20 cellular contexts compared by ENCODE assay signal in the genomic region with DNA sequence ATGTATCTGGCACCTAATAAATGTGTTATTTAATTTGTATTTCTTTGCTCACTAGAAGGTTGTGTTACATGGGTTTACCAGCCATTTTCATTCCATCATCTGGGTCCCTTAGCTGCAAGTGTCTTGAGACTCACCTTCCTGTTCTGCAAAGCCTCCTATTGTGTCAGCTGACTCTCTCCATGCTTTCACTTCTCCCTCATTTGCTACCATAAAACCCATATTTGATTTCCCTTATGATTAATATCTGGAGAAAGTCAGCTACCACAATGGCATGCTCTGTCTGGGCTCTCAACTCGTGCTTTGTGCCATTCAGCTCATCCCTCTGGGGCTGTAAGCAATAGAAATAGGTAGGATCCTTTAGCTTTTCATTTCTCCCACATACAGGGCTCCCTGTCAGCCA.
"Had no signal": no experiment of that assay in that cellular context is flagged by ENCODE, and none has a peak within 500 bp of the region (broad histone marks: within the 10 kb centered on the region; RNA-seq: fewer than 3 reads in every experiment).

No MANE protein-coding gene starts in this region.

- H3K9me3 ChIP-seq: gastroesophageal sphincter, psoas muscle, upper lobe of left lung, uterus had no signal

- ATAC-seq: left cardiac atrium, left ventricle myocardium superior, psoas muscle, sciatic nerve had no signal

- DNase-seq: cortex of kidney; effector memory CD4-positive, alpha-beta T cell; glutamatergic neuron; kidney; left cardiac atrium; left ventricle myocardium superior; mesenchymal stem cell; midbrain; naive B cell; nephron progenitor cell; psoas muscle; retina; stimulated activated CD4-positive, alpha-beta T cell treated with anti-CD3 and anti-CD28 coated beads, Interleukin-2, amount 100 ng/mL, for 24 hours; stimulated activated CD4-positive, alpha-beta T cell treated with anti-CD3 and anti-CD28 coated beads, Interleukin-4, amount 100 ng/mL, for 4 hours; stimulated activated naive CD4-positive, alpha-beta T cell treated with Interleukin-2 at 50 U/mL for 16 hours; uterus had no signal

- H3K4me3 Mint-ChIP-seq: naive B cell, nephron progenitor cell had no signal

- H3K27me3 ChIP-seq: gastroesophageal sphincter, upper lobe of left lung, uterus had no signal

- H3K27ac Mint-ChIP-seq: nephron progenitor cell had no signal

- H3K27ac ChIP-seq: gastroesophageal sphincter, psoas muscle, upper lobe of left lung, uterus had no signal

- H3K4me1 ChIP-seq: psoas muscle, upper lobe of left lung, uterus had no signal

- H3K9me3 Mint-ChIP-seq: nephron progenitor cell had no signal

- H3K36me3 ChIP-seq: upper lobe of left lung, uterus had no signal

- H3K4me1 Mint-ChIP-seq: naive B cell, nephron progenitor cell had no signal

- H3K4me3 ChIP-seq: gastroesophageal sphincter, lung, psoas muscle, upper lobe of left lung, uterus had no signal

- H3K27me3 Mint-ChIP-seq: naive B cell had no signal
